ENCODE assay signal across 7 cellular contexts in genomic region chr5:87940775-87941174, GRCh38.
"Had no signal": no experiment of that assay in that cellular context is flagged by ENCODE, and none has a peak within 500 bp of the region (broad histone marks: within the 10 kb centered on the region; RNA-seq: fewer than 3 reads in every experiment).

No MANE protein-coding gene starts in this region.

- H3K27me3 Mint-ChIP-seq: IgD-negative memory B cell had no signal

- H3K4me1 Mint-ChIP-seq: IgD-negative memory B cell had no signal

- H3K4me3 ChIP-seq: K562 had no signal

- DNase-seq: IMR-90, KBM-7 had no signal

- FAIRE-seq: HepG2, HTR-8/SVneo, K562 had no signal

- ATAC-seq: HepG2, K562 had no signal

- H3K27ac ChIP-seq: HL-60 had no signal

- H3K4me3 Mint-ChIP-seq: IgD-negative memory B cell had no signal

- H3K27ac Mint-ChIP-seq: IgD-negative memory B cell had no signal

- H3K36me3 Mint-ChIP-seq: IgD-negative memory B cell had no signal
